1 cellular context compared by ENCODE assay signal in the genomic region with DNA sequence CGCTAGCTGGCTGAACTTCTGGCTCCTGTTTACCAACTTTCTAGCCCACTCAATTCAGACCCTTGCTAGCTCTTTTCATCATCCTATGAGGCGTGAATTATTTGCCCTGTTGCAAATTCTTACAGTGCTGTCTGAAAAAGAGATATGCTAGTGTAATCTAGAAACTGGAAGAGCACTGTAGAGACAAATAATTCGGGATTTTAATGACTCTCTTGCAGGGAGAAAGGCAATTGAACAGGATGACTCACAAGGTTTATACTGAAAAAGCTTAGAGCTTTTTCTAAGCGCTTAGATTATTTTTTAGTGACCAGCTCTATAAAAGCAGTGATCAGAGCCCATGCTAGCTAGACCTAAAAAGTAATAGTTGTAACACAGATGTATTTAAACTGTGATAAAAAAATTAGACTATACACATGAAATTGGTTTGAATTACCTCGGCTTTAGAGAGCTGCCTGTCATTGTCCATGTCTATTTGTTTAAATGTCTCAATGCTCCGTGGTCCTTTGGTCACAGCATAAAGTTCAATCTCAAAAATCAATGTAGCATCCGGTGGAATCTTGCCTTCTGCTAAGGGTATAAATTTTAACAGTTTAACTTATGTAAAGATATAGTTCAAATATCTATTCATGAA.
TF ChIP-seq lines count a peak whose summit lies in the region.

No MANE protein-coding gene starts in this region.

TF ChIP-seq in HepG2, 621 proteins besides CTCF, POLR2A, EP300 and RAD21 (continued from another document and continues in another):
- TF ChIP-seq ZSCAN31 (CRISPR knock-in tag; IDR thresholded peaks at IDR 0.05; ENCODE audit: low read depth) (no peak), KDM6A (CRISPR knock-in tag; IDR thresholded peaks at IDR 0.05; ENCODE audit: low read depth) (peak; percentile 68), ZNF629 (CRISPR knock-in tag; conservative IDR thresholded peaks at IDR 0.05) (no peak), ZFP36L1 (CRISPR knock-in tag; IDR thresholded peaks at IDR 0.05) (no peak), PRPF4 (IDR thresholded peaks at IDR 0.05; ENCODE audit: low read depth, low read length, poor library complexity, severe bottlenecking) (no peak), DNMT1 (CRISPR knock-in tag; IDR thresholded peaks at IDR 0.05) (no peak), BCL6 (CRISPR knock-in tag; IDR thresholded peaks at IDR 0.05) (0 out of 2 replicates have a peak, but pooled peaks have one; percentile 26), AGO1 (IDR thresholded peaks at IDR 0.05; ENCODE audit: low read depth, low read length, poor library complexity, severe bottlenecking) (no peak), ZNF136 (CRISPR knock-in tag; IDR thresholded peaks at IDR 0.05; ENCODE audit: low read depth) (no peak; the same call in 1 of the 2 replicates), NKX3-1 (CRISPR knock-in tag; IDR thresholded peaks at IDR 0.05) (peak; percentile 53; the same call in 1 of the 2 replicates), ZNF567 (CRISPR knock-in tag; IDR thresholded peaks at IDR 0.05; ENCODE audit: borderline replicate concordance) (no peak), ZNF562 (CRISPR knock-in tag; IDR thresholded peaks at IDR 0.05; ENCODE audit: borderline replicate concordance) (no peak), SIX1 (CRISPR knock-in tag; IDR thresholded peaks at IDR 0.05; ENCODE audit: borderline replicate concordance) (peak; percentile 55; the same call in 1 of the 2 replicates), ZNF75D (CRISPR knock-in tag; IDR thresholded peaks at IDR 0.05; ENCODE audit: borderline replicate concordance) (no peak), ZNF501 (CRISPR knock-in tag; IDR thresholded peaks at IDR 0.05) (no peak), CBX2 (IDR thresholded peaks at IDR 0.05; ENCODE audit: low read depth, low read length) (no peak), CBX2 (CRISPR knock-in tag; IDR thresholded peaks at IDR 0.05; ENCODE audit: low read depth) (no peak), MAFG (CRISPR knock-in tag; IDR thresholded peaks at IDR 0.05) (no peak), JUN (CRISPR knock-in tag; IDR thresholded peaks at IDR 0.05) (no peak), SALL2 (CRISPR knock-in tag; IDR thresholded peaks at IDR 0.05) (no peak), NFIC (IDR thresholded peaks at IDR 0.05; ENCODE audit: low read length) (peak; percentile 90), NR2F2 (IDR thresholded peaks at IDR 0.05; ENCODE audit: borderline replicate concordance, low read depth) (peak; percentile 46; the same call in 1 of the 2 replicates), CCAR2 (optimal IDR thresholded peaks at IDR 0.05; ENCODE audit: low read depth, low read length) (no peak), MXI1 (IDR thresholded peaks at IDR 0.05; ENCODE audit: borderline replicate concordance, low read depth, low read length) (no peak), CHD4 (IDR thresholded peaks at IDR 0.05; ENCODE audit: borderline replicate concordance, low read length) (no peak; the same call in 1 of the 2 replicates), ZNF780A (CRISPR knock-in tag; IDR thresholded peaks at IDR 0.05) (no peak), SP5 (CRISPR knock-in tag; IDR thresholded peaks at IDR 0.05; ENCODE audit: borderline replicate concordance, low read depth) (no peak), ISX (CRISPR knock-in tag; conservative IDR thresholded peaks at IDR 0.05) (no peak), DR1 (CRISPR knock-in tag; IDR thresholded peaks at IDR 0.05) (no peak), ETV6 (CRISPR knock-in tag; conservative IDR thresholded peaks at IDR 0.05) (no peak), ZNF235 (CRISPR knock-in tag; IDR thresholded peaks at IDR 0.05; ENCODE audit: borderline replicate concordance) (no peak), RAD51 (IDR thresholded peaks at IDR 0.05; ENCODE audit: borderline replicate concordance) (no peak), DMAP1 (CRISPR knock-in tag; IDR thresholded peaks at IDR 0.05) (no peak), SRSF9 (IDR thresholded peaks at IDR 0.05; ENCODE audit: borderline replicate concordance, insufficient read depth, low read depth, low read length, poor library complexity, severe bottlenecking) (no peak), CBX5 (CRISPR knock-in tag; IDR thresholded peaks at IDR 0.05; ENCODE audit: borderline replicate concordance) (no peak), ZNF747 (CRISPR knock-in tag; IDR thresholded peaks at IDR 0.05; ENCODE audit: borderline replicate concordance) (no peak), SKI (IDR thresholded peaks at IDR 0.05; ENCODE audit: partially characterized antibody) (no peak), SRSF1 (optimal IDR thresholded peaks at IDR 0.05; ENCODE audit: low read depth, low read length) (no peak)
- TF ChIP-seq, protein P1, sequence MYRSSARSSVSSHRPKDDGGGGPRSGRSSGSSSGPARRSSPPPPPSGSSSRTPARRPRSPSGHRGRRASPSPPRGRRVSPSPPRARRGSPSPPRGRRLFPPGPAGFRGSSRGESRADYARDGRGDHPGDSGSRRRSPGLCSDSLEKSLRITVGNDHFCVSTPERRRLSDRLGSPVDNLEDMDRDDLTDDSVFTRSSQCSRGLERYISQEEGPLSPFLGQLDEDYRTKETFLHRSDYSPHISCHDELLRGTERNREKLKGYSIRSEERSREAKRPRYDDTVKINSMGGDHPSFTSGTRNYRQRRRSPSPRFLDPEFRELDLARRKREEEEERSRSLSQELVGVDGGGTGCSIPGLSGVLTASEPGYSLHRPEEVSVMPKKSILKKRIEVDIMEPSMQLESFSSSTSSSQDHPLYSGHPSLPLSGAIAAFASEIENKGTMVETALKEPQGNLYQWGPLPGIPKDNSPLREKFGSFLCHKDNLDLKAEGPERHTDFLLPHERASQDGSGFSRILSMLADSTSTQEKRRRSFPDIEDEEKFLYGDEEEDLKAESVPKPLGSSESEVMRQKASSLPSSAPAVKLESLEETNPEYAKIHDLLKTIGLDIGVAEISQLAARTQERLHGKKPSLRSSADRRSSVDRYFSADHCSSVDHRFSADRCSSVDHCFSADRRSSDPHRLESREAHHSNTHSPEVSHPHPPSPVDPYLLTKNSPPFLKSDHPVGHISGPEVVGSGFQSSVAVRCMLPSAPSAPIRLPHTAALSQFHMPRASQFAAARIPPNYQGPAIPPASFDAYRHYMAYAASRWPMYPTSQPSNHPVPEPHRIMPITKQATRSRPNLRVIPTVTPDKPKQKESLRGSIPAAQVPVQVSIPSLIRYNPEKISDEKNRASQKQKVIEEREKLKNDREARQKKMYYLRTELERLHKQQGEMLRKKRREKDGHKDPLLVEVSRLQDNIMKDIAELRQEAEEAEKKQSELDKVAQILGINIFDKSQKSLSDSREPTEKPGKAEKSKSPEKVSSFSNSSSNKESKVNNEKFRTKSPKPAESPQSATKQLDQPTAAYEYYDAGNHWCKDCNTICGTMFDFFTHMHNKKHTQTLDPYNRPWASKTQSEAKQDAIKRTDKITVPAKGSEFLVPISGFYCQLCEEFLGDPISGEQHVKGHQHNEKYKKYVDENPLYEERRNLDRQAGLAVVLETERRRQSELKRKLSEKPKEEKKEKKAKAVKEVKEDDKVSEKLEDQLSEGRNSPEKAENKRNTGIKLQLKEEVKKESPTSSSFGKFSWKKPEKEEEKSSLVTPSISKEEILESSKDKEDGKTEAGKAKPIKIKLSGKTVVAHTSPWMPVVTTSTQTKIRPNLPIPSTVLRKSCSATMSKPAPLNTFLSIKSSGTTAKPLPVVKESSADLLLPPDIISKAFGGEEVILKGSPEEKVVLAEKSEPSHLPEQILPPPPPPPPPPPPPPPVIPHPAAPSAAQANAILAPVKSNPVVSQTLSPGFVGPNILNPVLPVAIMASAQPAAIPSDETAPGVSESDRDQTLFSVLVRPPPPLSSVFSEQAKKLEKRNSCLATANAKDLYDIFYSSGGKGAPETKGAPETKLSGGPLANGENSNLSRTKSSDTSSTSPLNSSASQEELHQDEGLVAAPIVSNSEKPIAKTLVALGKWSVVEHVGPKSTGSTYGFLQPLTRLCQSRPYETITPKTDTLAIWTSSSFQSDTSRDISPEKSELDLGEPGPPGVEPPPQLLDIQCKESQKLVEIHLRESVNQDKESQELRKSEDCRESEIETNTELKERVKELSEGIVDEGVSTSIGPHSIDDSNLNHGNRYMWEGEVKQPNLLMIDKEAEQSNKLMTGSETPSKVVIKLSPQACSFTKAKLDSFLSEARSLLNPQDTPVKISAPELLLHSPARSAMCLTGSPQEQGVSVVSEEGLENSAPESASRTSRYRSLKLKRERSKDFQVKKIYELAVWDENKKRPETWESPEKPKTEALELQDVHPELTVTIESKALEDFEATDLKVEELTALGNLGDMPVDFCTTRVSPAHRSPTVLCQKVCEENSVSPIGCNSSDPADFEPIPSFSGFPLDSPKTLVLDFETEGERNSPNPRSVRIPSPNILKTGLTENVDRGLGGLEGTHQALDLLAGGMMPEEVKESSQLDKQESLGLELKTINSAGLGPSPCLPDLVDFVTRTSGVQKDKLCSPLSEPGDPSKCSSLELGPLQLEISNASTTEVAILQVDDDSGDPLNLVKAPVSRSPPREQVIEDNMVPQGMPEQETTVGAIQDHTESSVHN (CRISPR knock-in tag; IDR thresholded peaks at IDR 0.05): no peak
- TF ChIP-seq, protein P2, sequence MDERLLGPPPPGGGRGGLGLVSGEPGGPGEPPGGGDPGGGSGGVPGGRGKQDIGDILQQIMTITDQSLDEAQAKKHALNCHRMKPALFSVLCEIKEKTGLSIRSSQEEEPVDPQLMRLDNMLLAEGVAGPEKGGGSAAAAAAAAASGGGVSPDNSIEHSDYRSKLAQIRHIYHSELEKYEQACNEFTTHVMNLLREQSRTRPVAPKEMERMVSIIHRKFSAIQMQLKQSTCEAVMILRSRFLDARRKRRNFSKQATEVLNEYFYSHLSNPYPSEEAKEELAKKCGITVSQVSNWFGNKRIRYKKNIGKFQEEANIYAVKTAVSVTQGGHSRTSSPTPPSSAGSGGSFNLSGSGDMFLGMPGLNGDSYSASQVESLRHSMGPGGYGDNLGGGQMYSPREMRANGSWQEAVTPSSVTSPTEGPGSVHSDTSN (CRISPR knock-in tag; IDR thresholded peaks at IDR 0.05): peak; percentile 63
- TF ChIP-seq, protein P3, sequence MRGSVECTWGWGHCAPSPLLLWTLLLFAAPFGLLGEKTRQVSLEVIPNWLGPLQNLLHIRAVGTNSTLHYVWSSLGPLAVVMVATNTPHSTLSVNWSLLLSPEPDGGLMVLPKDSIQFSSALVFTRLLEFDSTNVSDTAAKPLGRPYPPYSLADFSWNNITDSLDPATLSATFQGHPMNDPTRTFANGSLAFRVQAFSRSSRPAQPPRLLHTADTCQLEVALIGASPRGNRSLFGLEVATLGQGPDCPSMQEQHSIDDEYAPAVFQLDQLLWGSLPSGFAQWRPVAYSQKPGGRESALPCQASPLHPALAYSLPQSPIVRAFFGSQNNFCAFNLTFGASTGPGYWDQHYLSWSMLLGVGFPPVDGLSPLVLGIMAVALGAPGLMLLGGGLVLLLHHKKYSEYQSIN (CRISPR knock-in tag; IDR thresholded peaks at IDR 0.05; ENCODE audit: borderline replicate concordance): no peak
- TF ChIP-seq, protein P4, sequence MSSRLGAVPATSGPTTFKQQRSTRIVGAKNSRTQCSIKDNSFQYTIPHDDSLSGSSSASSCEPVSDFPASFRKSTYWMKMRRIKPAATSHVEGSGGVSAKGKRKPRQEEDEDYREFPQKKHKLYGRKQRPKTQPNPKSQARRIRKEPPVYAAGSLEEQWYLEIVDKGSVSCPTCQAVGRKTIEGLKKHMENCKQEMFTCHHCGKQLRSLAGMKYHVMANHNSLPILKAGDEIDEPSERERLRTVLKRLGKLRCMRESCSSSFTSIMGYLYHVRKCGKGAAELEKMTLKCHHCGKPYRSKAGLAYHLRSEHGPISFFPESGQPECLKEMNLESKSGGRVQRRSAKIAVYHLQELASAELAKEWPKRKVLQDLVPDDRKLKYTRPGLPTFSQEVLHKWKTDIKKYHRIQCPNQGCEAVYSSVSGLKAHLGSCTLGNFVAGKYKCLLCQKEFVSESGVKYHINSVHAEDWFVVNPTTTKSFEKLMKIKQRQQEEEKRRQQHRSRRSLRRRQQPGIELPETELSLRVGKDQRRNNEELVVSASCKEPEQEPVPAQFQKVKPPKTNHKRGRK (CRISPR knock-in tag; IDR thresholded peaks at IDR 0.05): no peak
- TF ChIP-seq, protein P5, sequence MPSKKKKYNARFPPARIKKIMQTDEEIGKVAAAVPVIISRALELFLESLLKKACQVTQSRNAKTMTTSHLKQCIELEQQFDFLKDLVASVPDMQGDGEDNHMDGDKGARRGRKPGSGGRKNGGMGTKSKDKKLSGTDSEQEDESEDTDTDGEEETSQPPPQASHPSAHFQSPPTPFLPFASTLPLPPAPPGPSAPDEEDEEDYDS (CRISPR knock-in tag; IDR thresholded peaks at IDR 0.05): no peak
- TF ChIP-seq, protein P6, sequence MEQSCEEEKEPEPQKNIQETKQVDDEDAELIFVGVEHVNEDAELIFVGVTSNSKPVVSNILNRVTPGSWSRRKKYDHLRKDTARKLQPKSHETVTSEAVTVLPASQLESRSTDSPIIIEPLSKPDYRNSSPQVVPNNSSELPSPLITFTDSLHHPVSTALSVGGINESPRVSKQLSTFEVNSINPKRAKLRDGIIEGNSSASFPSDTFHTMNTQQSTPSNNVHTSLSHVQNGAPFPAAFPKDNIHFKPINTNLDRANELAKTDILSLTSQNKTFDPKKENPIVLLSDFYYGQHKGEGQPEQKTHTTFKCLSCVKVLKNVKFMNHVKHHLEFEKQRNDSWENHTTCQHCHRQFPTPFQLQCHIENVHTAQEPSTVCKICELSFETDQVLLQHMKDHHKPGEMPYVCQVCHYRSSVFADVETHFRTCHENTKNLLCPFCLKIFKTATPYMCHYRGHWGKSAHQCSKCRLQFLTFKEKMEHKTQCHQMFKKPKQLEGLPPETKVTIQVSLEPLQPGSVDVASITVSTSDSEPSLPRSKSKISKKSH (CRISPR knock-in tag; IDR thresholded peaks at IDR 0.05; ENCODE audit: borderline replicate concordance): no peak
- TF ChIP-seq, protein P7, sequence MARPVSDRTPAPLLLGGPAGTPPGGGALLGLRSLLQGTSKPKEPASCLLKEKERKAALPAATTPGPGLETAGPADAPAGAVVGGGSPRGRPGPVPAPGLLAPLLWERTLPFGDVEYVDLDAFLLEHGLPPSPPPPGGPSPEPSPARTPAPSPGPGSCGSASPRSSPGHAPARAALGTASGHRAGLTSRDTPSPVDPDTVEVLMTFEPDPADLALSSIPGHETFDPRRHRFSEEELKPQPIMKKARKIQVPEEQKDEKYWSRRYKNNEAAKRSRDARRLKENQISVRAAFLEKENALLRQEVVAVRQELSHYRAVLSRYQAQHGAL (CRISPR knock-in tag; IDR thresholded peaks at IDR 0.05; ENCODE audit: not compliant biosample characterization): no peak
- TF ChIP-seq, protein P8, sequence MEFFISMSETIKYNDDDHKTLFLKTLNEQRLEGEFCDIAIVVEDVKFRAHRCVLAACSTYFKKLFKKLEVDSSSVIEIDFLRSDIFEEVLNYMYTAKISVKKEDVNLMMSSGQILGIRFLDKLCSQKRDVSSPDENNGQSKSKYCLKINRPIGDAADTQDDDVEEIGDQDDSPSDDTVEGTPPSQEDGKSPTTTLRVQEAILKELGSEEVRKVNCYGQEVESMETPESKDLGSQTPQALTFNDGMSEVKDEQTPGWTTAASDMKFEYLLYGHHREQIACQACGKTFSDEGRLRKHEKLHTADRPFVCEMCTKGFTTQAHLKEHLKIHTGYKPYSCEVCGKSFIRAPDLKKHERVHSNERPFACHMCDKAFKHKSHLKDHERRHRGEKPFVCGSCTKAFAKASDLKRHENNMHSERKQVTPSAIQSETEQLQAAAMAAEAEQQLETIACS (CRISPR knock-in tag; IDR thresholded peaks at IDR 0.05): no peak
- TF ChIP-seq, protein P9, sequence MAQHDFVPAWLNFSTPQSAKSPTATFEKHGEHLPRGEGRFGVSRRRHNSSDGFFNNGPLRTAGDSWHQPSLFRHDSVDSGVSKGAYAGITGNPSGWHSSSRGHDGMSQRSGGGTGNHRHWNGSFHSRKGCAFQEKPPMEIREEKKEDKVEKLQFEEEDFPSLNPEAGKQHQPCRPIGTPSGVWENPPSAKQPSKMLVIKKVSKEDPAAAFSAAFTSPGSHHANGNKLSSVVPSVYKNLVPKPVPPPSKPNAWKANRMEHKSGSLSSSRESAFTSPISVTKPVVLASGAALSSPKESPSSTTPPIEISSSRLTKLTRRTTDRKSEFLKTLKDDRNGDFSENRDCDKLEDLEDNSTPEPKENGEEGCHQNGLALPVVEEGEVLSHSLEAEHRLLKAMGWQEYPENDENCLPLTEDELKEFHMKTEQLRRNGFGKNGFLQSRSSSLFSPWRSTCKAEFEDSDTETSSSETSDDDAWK (CRISPR knock-in tag; IDR thresholded peaks at IDR 0.05): no peak
